ENCODE assay signal across 19 cellular contexts in genomic region chr6:73418081-73418741, GRCh38. TPM values are rescaled to one million over a fixed set of nuclear protein-coding genes. Genes with fewer than 3 reads are reported as not detected.
DNase-seq lines count a peak whose midpoint lies in the region; ATAC-seq and TF ChIP-seq lines count a peak whose summit lies in the region.
"Had no signal": no experiment of that assay in that cellular context is flagged by ENCODE, and none has a peak within 500 bp of the region (broad histone marks: within the 10 kb centered on the region; RNA-seq: fewer than 3 reads in every experiment).

No MANE protein-coding gene starts in this region.

- H3K4me1 Mint-ChIP-seq in MCF 10A (ENCODE audit: insufficient read depth, unreplicated experiment) (no peaks in the 10 kb centered on the region), T-cell (peaks cover 14 to 26% (median 16%) of the 10 kb centered on the region in 3 donors)
- no peaks in the 10 kb centered on the region for H3K4me1 Mint-ChIP-seq in stimulated activated memory B cell treated with anti-CD40 and anti-IgM and Interleukin-4, amounts not matched to agents 10 μg/mL and 1 μg/mL and 100 μg/mL, for 72 hours
- H3K4me1 Mint-ChIP-seq: stimulated activated naive B cell treated with anti-CD40 and anti-IgM and Interleukin-4, amounts not matched to agents 10 μg/mL and 1 μg/mL and 100 μg/mL, for 72 hours had no signal

- no peak overlapping the region for H3K4me3 ChIP-seq in mammary epithelial cell (replicated peaks in 1 of 3; ENCODE audit: insufficient read depth in 1 of 3, low read depth in 2 of 3, low read length in 3 of 3)
- no peak overlapping the region for H3K4me3 ChIP-seq in fibroblast of mammary gland (ENCODE audit: control insufficient read depth, low read depth, low read length)

- no peaks in the 10 kb centered on the region for H3K4me1 ChIP-seq in mammary epithelial cell (ENCODE audit: insufficient read depth, low read length)

- peaks cover 12% of the 10 kb centered on the region for H3K36me3 Mint-ChIP-seq in MCF 10A (ENCODE audit: insufficient read depth, unreplicated experiment)
- H3K36me3 Mint-ChIP-seq in T-cell = peaks cover 29% of the 10 kb centered on the region
- H3K36me3 Mint-ChIP-seq in stimulated activated memory B cell treated with anti-CD40 and anti-IgM and Interleukin-4, amounts not matched to agents 10 μg/mL and 1 μg/mL and 100 μg/mL, for 72 hours = peaks cover 38% of the 10 kb centered on the region

- no peak for DNase-seq in MCF 10A (ENCODE audit: unreplicated experiment)
- DNase-seq in mammary epithelial cell = no peak
- DNase-seq in T-cell = no peak
- peak; percentile 23 for DNase-seq in fibroblast of mammary gland (ENCODE audit: low read depth)
- DNase-seq in NCI-H526 (lab: John Stamatoyannopoulos, UW) = no peak
- DNase-seq in globus pallidus (ENCODE audit: low spot score) = no peak
- no peak for DNase-seq in NOMO-1 treated with dmso at 0.1 percent for 144 hours (lab: John Stamatoyannopoulos, UW; ENCODE audit: unreplicated experiment)
- DNase-seq: activated CD4-positive, alpha-beta T cell treated with anti-CD3 and anti-CD28 coated beads for 48 hours; COR-L47; GDM1; hippocampal formation; NCI-H1048; small intestine; stimulated activated naive B cell treated with anti-CD40 and anti-IgM and Interleukin-4, amounts not matched to agents 10 μg/mL and 1 μg/mL and 100 μg/mL, for 72 hours had no signal

- dilution Hi-C loops in mammary epithelial cell (cut with HindIII; ENCODE audit: low sequenced_read_pairs) = loop anchor here (5.0 kb wide), 1 partner anchor 51 kb away; the partner anchor contains the start of gene OOEP

- POLR2A ChIA-PET in MCF 10A (lab: Yijun Ruan, JAX) = no interaction called here
- POLR2A ChIA-PET in T-cell (lab: Charles Lee) = no interaction called here

- in situ Hi-C loops in mammary epithelial cell (cut with MboI; ENCODE audit: low sequenced_read_pairs in 2 of 2) = no loop called here

- TF ChIP-seq CTCF in MCF 10A (IDR thresholded peaks at IDR 0.05; ENCODE audit: unreplicated experiment) = no peak
- TF ChIP-seq CTCF in mammary epithelial cell (conservative IDR thresholded peaks at IDR 0.05 in 1 of 2, IDR thresholded peaks at IDR 0.05 in 1 of 2; ENCODE audit: extremely low read depth in 1 of 2, insufficient read depth in 1 of 2, low read depth in 1 of 2, low read length in 2 of 2) = no peak
- TF ChIP-seq CTCF in fibroblast of mammary gland (conservative IDR thresholded peaks at IDR 0.05; ENCODE audit: control insufficient read depth, insufficient read depth, low read depth, low read length) = no peak

- no peaks in the 10 kb centered on the region for H3K9me3 ChIP-seq in mammary epithelial cell (replicated peaks; ENCODE audit: insufficient read depth, low read length)

- H3K36me3 ChIP-seq in mammary epithelial cell (ENCODE audit: insufficient read depth, low read length) = no peaks in the 10 kb centered on the region

- H3K27ac ChIP-seq in mammary epithelial cell (ENCODE audit: insufficient read depth, low read depth, low read length) = no peak overlapping the region
- H3K27ac ChIP-seq: parathyroid adenoma had no signal

- BruUV-seq in MCF 10A (replicated peaks; lab: Mats Ljungman, UMichigan) (no TSS peak), mammary epithelial cell (replicated peaks; lab: Mats Ljungman, UMichigan) (no TSS peak)

- H3K79me2 ChIP-seq in mammary epithelial cell (ENCODE audit: insufficient read depth, low read length) = no peaks in the 10 kb centered on the region
- H3K79me2 ChIP-seq: parathyroid adenoma had no signal

- H3K9me3 Mint-ChIP-seq in MCF 10A (ENCODE audit: unreplicated experiment) = no peaks in the 10 kb centered on the region
- H3K9me3 Mint-ChIP-seq in T-cell = no peaks in the 10 kb centered on the region
- no peaks in the 10 kb centered on the region for H3K9me3 Mint-ChIP-seq in stimulated activated memory B cell treated with anti-CD40 and anti-IgM and Interleukin-4, amounts not matched to agents 10 μg/mL and 1 μg/mL and 100 μg/mL, for 72 hours
- H3K9me3 Mint-ChIP-seq: stimulated activated naive B cell treated with anti-CD40 and anti-IgM and Interleukin-4, amounts not matched to agents 10 μg/mL and 1 μg/mL and 100 μg/mL, for 72 hours had no signal

- H3K4me2 ChIP-seq in mammary epithelial cell (ENCODE audit: insufficient read depth, low read depth, low read length) = no peak overlapping the region

- intact Hi-C loops in MCF 10A (cut with micrococcal nuclease) = no loop called here
- intact Hi-C loops in mammary epithelial cell (cut with micrococcal nuclease) = no loop called here

- H3K9ac ChIP-seq in mammary epithelial cell (ENCODE audit: insufficient read depth, low read length) = no peak overlapping the region
- H3K9ac ChIP-seq: parathyroid adenoma had no signal

- CTCF ChIA-PET in MCF 10A (lab: Yijun Ruan, JAX) = interaction anchor here (0.7 to 1.1 kb wide), 2 partner anchors 30 to 184 kb away, joined by 3 read pairs; no protein-coding TSS in a partner anchor
- CTCF ChIA-PET in mammary epithelial cell (lab: Charles Lee; ENCODE audit: low non-redundant PET) = no interaction called here
- CTCF ChIA-PET in T-cell (lab: Charles Lee) = no interaction called here

- 86% methylated on average over 10 of the region's 11 CpGs for WGBS in mammary epithelial cell (ENCODE audit: low coverage, missing lambda C conversion rate)

- ATAC-seq in T-cell (replicated peaks in 1 of 4) = no peak
- ATAC-seq in stimulated activated memory B cell treated with anti-CD40 and anti-IgM and Interleukin-4, amounts not matched to agents 10 μg/mL and 1 μg/mL and 100 μg/mL, for 72 hours = no peak
- ATAC-seq: esophagus mucosa; HepG2; stimulated activated naive B cell treated with anti-CD40 and anti-IgM and Interleukin-4, amounts not matched to agents 10 μg/mL and 1 μg/mL and 100 μg/mL, for 72 hours had no signal

- H3K4me3 Mint-ChIP-seq in MCF 10A (ENCODE audit: unreplicated experiment) = no peak overlapping the region
- H3K4me3 Mint-ChIP-seq in T-cell = no peak overlapping the region
- no peak overlapping the region for H3K4me3 Mint-ChIP-seq in stimulated activated memory B cell treated with anti-CD40 and anti-IgM and Interleukin-4, amounts not matched to agents 10 μg/mL and 1 μg/mL and 100 μg/mL, for 72 hours
- H3K4me3 Mint-ChIP-seq: stimulated activated naive B cell treated with anti-CD40 and anti-IgM and Interleukin-4, amounts not matched to agents 10 μg/mL and 1 μg/mL and 100 μg/mL, for 72 hours had no signal

- no peaks in the 10 kb centered on the region for H4K20me1 ChIP-seq in mammary epithelial cell (ENCODE audit: insufficient read depth, low read length)

- H3K27me3 ChIP-seq in mammary epithelial cell (ENCODE audit: insufficient read depth, low read length) = no peaks in the 10 kb centered on the region

- H3K27me3 Mint-ChIP-seq in MCF 10A (ENCODE audit: insufficient read depth, unreplicated experiment) (no peaks in the 10 kb centered on the region), T-cell (no peaks in the 10 kb centered on the region)
- no peaks in the 10 kb centered on the region for H3K27me3 Mint-ChIP-seq in stimulated activated memory B cell treated with anti-CD40 and anti-IgM and Interleukin-4, amounts not matched to agents 10 μg/mL and 1 μg/mL and 100 μg/mL, for 72 hours
- H3K27me3 Mint-ChIP-seq: stimulated activated naive B cell treated with anti-CD40 and anti-IgM and Interleukin-4, amounts not matched to agents 10 μg/mL and 1 μg/mL and 100 μg/mL, for 72 hours had no signal

- H3K27ac Mint-ChIP-seq in MCF 10A (ENCODE audit: low read depth, unreplicated experiment) (peak overlapping the region; percentile 65), T-cell (peak overlapping the region; percentile 5 to 18)
- peak overlapping the region; percentile 65 for H3K27ac Mint-ChIP-seq in stimulated activated memory B cell treated with anti-CD40 and anti-IgM and Interleukin-4, amounts not matched to agents 10 μg/mL and 1 μg/mL and 100 μg/mL, for 72 hours
- H3K27ac Mint-ChIP-seq: stimulated activated naive B cell treated with anti-CD40 and anti-IgM and Interleukin-4, amounts not matched to agents 10 μg/mL and 1 μg/mL and 100 μg/mL, for 72 hours had no signal

- H2AFZ ChIP-seq in mammary epithelial cell (ENCODE audit: low read depth, low read length) = no peak overlapping the region
- H2AFZ ChIP-seq: parathyroid adenoma had no signal

RNA-seq across cellular contexts. Expression of gene DDX43, which starts 23.6 kb away (rescaled TPM):
- not detected in 2 replicates for total RNA-seq in MCF 10A (2022)
- total RNA-seq in mammary epithelial cell = under 1 TPM in 1 of 2 donors, not detected in 1; 0.50 TPM
- not detected for polyA plus RNA-seq in mammary epithelial cell
- polyA minus RNA-seq in mammary epithelial cell = not detected
- total RNA-seq in T-cell = 1 to 10 TPM in 3 of 5 donors, under 1 TPM in 2; 0.47 to 2.7 (median 1.3) TPM
- total RNA-seq: HepG2 had no signal
- polyA plus RNA-seq: HepG2 had no signal

RNA-seq across cellular contexts. Expression of gene CGAS, which starts 33.9 kb away (rescaled TPM):
- 11.6 and 14.1 TPM in 2 replicates for total RNA-seq in MCF 10A (2022)
- total RNA-seq in mammary epithelial cell = 1 to 10 TPM; 2.4 to 3.0 TPM
- 0.84 TPM for polyA plus RNA-seq in mammary epithelial cell
- polyA minus RNA-seq in mammary epithelial cell = not detected
- 10 to 100 TPM in 4 of 5 donors, 1 to 10 TPM in 1; 6.9 to 14.9 (median 12.8) TPM for total RNA-seq in T-cell

RNA-seq across cellular contexts. Expression of gene MTO1, which starts 43.3 kb away (rescaled TPM):
- 50.8 and 51.4 TPM in 2 replicates for total RNA-seq in MCF 10A (2022)
- 10 to 100 TPM; 30.9 to 41.8 TPM for total RNA-seq in mammary epithelial cell
- polyA plus RNA-seq in mammary epithelial cell = 24.7 TPM
- polyA minus RNA-seq in mammary epithelial cell = 29.0 TPM
- total RNA-seq in T-cell = 10 to 100 TPM; 55.0 to 80.4 (median 59.3) TPM

RNA-seq across cellular contexts. Expression of gene OOEP, which starts 48.5 kb away (rescaled TPM):
- total RNA-seq in MCF 10A (2022) (not detected in 2 replicates), mammary epithelial cell (under 1 TPM in 1 of 2 donors, not detected in 1; 0.17 TPM), T-cell (under 1 TPM in 2 of 5 donors, not detected in 3; 0.63 to 0.93 TPM)
- polyA plus RNA-seq in mammary epithelial cell = not detected
- polyA minus RNA-seq in mammary epithelial cell = not detected
- total RNA-seq: HepG2, urinary bladder had no signal
- polyA plus RNA-seq: HepG2 had no signal

RNA-seq across cellular contexts. Expression of gene KHDC3L, which starts 55.8 kb away (rescaled TPM):
- total RNA-seq in MCF 10A (2022) (not detected in 2 replicates), mammary epithelial cell (not detected), T-cell (not detected)
- not detected for polyA plus RNA-seq in mammary epithelial cell
- not detected for polyA minus RNA-seq in mammary epithelial cell
- total RNA-seq: esophagus mucosa, HepG2, urinary bladder had no signal
- polyA plus RNA-seq: HepG2, small intestine, urinary bladder had no signal

Comparison
In these comparisons a context has a peak if more than half of its experiments do, and no peak if none do; other contexts are left out.
1. H3K27ac Mint-ChIP-seq: peak in every context shown above with its lines; median percentile 65 in MCF 10A; 65 in stimulated activated memory B cell treated with anti-CD40 and anti-IgM and Interleukin-4, amounts not matched to agents 10 μg/mL and 1 μg/mL and 100 μg/mL, for 72 hours; 12 in T-cell.